Comparison of ENCODE assay signal across 9 cellular contexts in the genomic region with DNA sequence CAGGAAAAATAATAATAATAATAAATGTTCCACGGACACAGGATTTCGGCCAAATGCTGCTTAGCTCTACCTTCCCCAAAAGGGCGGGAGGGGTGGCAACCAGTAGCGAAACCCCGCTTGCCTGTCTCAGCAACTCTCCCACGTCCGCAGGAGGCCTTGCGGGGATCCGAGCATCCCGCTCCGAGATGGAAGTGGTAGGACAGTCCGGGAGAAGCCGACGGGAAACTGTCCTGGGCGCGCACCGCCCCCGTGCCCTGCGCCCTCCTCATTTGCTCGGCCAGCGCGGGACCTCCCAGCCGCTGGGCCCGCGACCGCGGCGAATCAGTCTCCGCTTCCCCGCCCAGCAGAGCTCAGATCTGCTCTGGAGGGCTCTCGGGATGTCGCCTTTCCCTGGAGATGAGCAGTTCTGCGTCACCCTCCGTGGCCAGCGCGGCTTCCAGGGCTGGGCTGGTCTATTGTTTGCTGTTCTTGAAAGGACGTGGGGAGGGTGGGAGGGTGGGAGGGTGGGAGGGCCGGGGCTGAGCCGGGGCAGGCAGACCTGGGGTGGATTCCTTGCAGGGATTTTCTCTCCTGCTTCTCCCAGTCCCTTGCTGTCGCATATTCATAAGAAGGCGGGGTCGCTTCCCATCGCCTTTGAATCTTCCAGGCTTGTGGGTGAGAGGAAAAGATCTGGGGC. TPM values are rescaled to one million over a fixed set of nuclear protein-coding genes. Genes with fewer than 3 reads are reported as not detected.
DNase-seq lines count a peak whose midpoint lies in the region; ATAC-seq, FAIRE-seq and TF ChIP-seq lines count a peak whose summit lies in the region.
"Had no signal": no experiment of that assay in that cellular context is flagged by ENCODE, and none has a peak within 500 bp of the region (broad histone marks: within the 10 kb centered on the region; RNA-seq: fewer than 3 reads in every experiment).

No MANE protein-coding gene starts in this region.

- H3K4me1 Mint-ChIP-seq in mesothelial cell of epicardium = peaks cover 3% of the 10 kb centered on the region

- no peak for FAIRE-seq in HTR-8/SVneo (lab: Jason Lieb, UNC)

- H3K36me3 ChIP-seq in ACC112 (ENCODE audit: insufficient read depth, low read length) = no peaks in the 10 kb centered on the region

- peaks cover 21% of the 10 kb centered on the region for H3K9me3 Mint-ChIP-seq in mesothelial cell of epicardium

- no peak overlapping the region for H3K27ac Mint-ChIP-seq in mesothelial cell of epicardium

- no peaks in the 10 kb centered on the region for H3K4me1 ChIP-seq in ACC112 (ENCODE audit: control insufficient read depth, insufficient read depth, low read length, unreplicated experiment)

- peaks cover 74% of the 10 kb centered on the region for H3K27me3 ChIP-seq in ACC112 (ENCODE audit: insufficient read depth, low read length)

- H3K36me3 Mint-ChIP-seq in mesothelial cell of epicardium = peaks cover 12% of the 10 kb centered on the region

- ATAC-seq in HG02759 (IDR thresholded peaks at IDR 0.05; ENCODE audit: unreplicated experiment) (no peak), HG03571 (IDR thresholded peaks at IDR 0.05; ENCODE audit: unreplicated experiment) (no peak)
- ATAC-seq: Panc1 had no signal

- H3K4me3 Mint-ChIP-seq in mesothelial cell of epicardium = peak overlapping the region; percentile 72

- TF ChIP-seq CTCF in mesothelial cell of epicardium (IDR thresholded peaks at IDR 0.05; ENCODE audit: unreplicated experiment) (no peak), GM13976 (IDR thresholded peaks at IDR 0.05; ENCODE audit: borderline replicate concordance, control extremely low read depth, extremely low read depth, insufficient read depth, missing control alignments) (no peak)

- peak overlapping the region; percentile 53; the same call in 1 of the 2 replicates for H3K4me3 ChIP-seq in ACC112 (ENCODE audit: low read depth, low read length)

- H3K79me2 ChIP-seq in ACC112 (ENCODE audit: control insufficient read depth, insufficient read depth, low read length, unreplicated experiment) = no peaks in the 10 kb centered on the region

- in situ Hi-C loops in GM13976 (cut with MboI; ENCODE audit: low sequenced_read_pairs, unreplicated experiment) = no loop called here

- no peak overlapping the region for H3K27ac ChIP-seq in ACC112 (ENCODE audit: low read depth, low read length)

- DNase-seq in HTR-8/SVneo (ENCODE audit: insufficient read length, low spot score) (peak; percentile 28), dermis blood vessel endothelial cell (peak; percentile 2), mesothelial cell of epicardium (ENCODE audit: low spot score in 2 of 2, unreplicated experiment in 2 of 2) (peak in 1 of 2 experiments; percentile 57), GM13976 (ENCODE audit: low spot score) (no peak)
- no peak for DNase-seq in activated T-cell treated with anti-CD3 and anti-CD28 coated beads, Interleukin-2, amount 50 U/mL, for 48 hours

- no peak overlapping the region for H2AFZ ChIP-seq in ACC112 (ENCODE audit: low read length, unreplicated experiment)

- H3K27me3 Mint-ChIP-seq in mesothelial cell of epicardium (ENCODE audit: low read depth) = peaks cover 50% of the 10 kb centered on the region

RNA-seq across cellular contexts. Expression of a gene that starts 48.8 kb away (rescaled TPM):
- total RNA-seq in dermis blood vessel endothelial cell (under 0.01 and 0.14 TPM in 2 replicates), mesothelial cell of epicardium (0.27 to 0.38 TPM (median 0.29 TPM) in 3 replicates)

Comparison
In these comparisons a context has a peak if more than half of its experiments do, and no peak if none do; other contexts are left out.
1. DNase-seq: peak in HTR-8/SVneo (single experiment) and dermis blood vessel endothelial cell (single experiment); none in GM13976 (single experiment) and activated T-cell treated with anti-CD3 and anti-CD28 coated beads, Interleukin-2, amount 50 U/mL, for 48 hours (0 of 2).